ENCODE assay signal across 26 cellular contexts in the genomic region with DNA sequence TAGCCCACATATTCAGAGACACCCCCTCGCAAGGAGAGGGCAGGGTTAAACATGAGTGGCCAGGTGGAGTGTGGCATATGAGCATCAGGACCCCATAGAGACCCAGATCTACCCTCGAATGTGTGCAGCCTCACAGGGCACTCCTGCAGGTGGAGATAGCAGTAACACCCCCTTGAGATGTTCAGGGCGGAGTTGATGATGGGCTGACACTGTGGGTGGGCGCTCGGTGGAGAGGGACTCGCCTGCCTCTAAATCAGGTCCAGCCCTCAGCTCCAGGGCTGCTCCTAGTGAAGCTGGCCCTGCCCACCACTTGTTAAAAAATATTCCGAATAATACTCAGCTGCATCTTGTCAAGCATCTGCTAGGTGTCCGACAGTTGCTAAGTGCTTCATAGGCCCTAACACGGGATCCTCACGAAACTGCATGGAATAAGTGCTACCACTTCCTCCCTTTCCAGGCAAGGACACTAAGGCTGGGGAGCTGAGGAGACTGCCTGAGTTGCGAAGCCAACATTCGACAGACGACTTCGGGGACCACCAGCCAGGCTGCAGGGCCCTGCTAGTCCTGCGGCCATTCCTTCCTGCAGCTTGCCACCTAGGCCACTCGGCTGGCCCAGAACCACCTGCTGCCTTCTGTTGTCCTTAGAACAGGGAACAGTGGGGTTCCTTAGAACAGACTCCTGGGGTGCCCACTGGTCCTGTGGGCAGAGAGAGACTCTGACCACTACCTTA.
"Had no signal": no experiment of that assay in that cellular context is flagged by ENCODE, and none has a peak within 500 bp of the region (broad histone marks: within the 10 kb centered on the region; RNA-seq: fewer than 3 reads in every experiment).

No MANE protein-coding gene starts in this region.

- H3K4me3 ChIP-seq: adrenal gland, breast epithelium, colonic mucosa, Peyer's patch, SJCRH30 had no signal

- H3K27ac ChIP-seq: adrenal gland, breast epithelium, colonic mucosa, Peyer's patch, RWPE1, SJCRH30 had no signal

- H3K27me3 ChIP-seq: adrenal gland, breast epithelium, colonic mucosa, Peyer's patch, SJCRH30 had no signal

- H3K4me2 ChIP-seq: SK-N-SH had no signal

- H3K9me3 ChIP-seq: adrenal gland, breast epithelium, colonic mucosa, Peyer's patch, SJCRH30, SK-N-SH had no signal

- ATAC-seq: activated CD4-positive, CD25-positive, alpha-beta regulatory T cell treated with anti-CD3 and anti-CD28 coated beads, Interleukin-2, amount 50 U/mL, for 24 hours; activated CD8-positive, alpha-beta T cell treated with anti-CD3 and anti-CD28 coated beads for 36 hours; activated T-cell treated with anti-CD3 and anti-CD28 coated beads, Interleukin-2, amount 50 U/mL, for 72 hours had no signal

- H3K9ac ChIP-seq: SK-N-SH had no signal

- H3K4me1 ChIP-seq: breast epithelium, colonic mucosa, Peyer's patch had no signal

- H3K36me3 ChIP-seq: adrenal gland, breast epithelium, colonic mucosa, Peyer's patch, SJCRH30 had no signal

- DNase-seq: activated CD4-positive, alpha-beta T cell treated with anti-CD3 and anti-CD28 coated beads for 4 hours; activated CD8-positive, alpha-beta memory T cell treated with anti-CD3 and anti-CD28 coated beads, Interleukin-2, amount 50 U/mL, for 4 hours; activated CD8-positive, alpha-beta T cell treated with anti-CD3 and anti-CD28 coated beads for 36 hours; activated gamma-delta T cell treated with Interleukin-2 at 50 U/mL for 16 hours; activated naive CD4-positive, alpha-beta T cell treated with anti-CD3 and anti-CD28 coated beads, Interleukin-2, amount 50 U/mL, for 16 hours; activated naive CD8-positive, alpha-beta T cell treated with anti-CD3 and anti-CD28 coated beads, Interleukin-2, amount 10 ng/mL, durations not matched to agents 7 days and 5 days; activated T-cell treated with anti-CD3 and anti-CD28 coated beads, Interleukin-2, amount 50 U/mL, for 72 hours; adrenal gland; aorta; caudate nucleus; colonic mucosa; Karpas-422; MM.1S; NCI-H187 treated with DMSO at 0.1 percent for 48 hours; NCI-H2171; NCI-H446; NCI-H526; NCI-H82; Peyer's patch; Right ventricle myocardium superior; SJCRH30; SK-N-SH; SW 1271 had no signal
